Comparison of ENCODE assay signal across 8 cellular contexts in genomic region chr18:46756559-46757201, GRCh38. TPM values are rescaled to one million over a fixed set of nuclear protein-coding genes. Genes with fewer than 3 reads are reported as not detected.
A peak's percentile ranks its signal among the peaks of the same experiment; 100 is the strongest.
DNase-seq lines count a peak whose midpoint lies in the region; ATAC-seq and TF ChIP-seq lines count a peak whose summit lies in the region.

A gene with protein sequence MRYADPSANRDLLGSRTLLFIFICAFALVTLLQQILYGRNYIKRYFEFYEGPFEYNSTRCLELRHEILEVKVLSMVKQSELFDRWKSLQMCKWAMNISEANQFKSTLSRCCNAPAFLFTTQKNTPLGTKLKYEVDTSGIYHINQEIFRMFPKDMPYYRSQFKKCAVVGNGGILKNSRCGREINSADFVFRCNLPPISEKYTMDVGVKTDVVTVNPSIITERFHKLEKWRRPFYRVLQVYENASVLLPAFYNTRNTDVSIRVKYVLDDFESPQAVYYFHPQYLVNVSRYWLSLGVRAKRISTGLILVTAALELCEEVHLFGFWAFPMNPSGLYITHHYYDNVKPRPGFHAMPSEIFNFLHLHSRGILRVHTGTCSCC (minus strand): TSS chr18:46757053. CDS start chr18:46756508, 545 bp downstream.

- H3K4me3 Mint-ChIP-seq in CD14-positive monocyte = peak within 1 kb of the TSS; percentile 74 to 90
- H3K4me3 Mint-ChIP-seq in activated CD4-positive, alpha-beta memory T cell treated with anti-CD3 and anti-CD28 coated beads for 36 hours = peak within 1 kb of the TSS; percentile 31

- DNase-seq in CD14-positive monocyte (ENCODE audit: low spot score) = no peak
- DNase-seq in activated CD4-positive, alpha-beta memory T cell treated with anti-CD3 and anti-CD28 coated beads for 36 hours = no peak
- peak in 2 of 3 donors; percentile 63 to 73 for DNase-seq in right cardiac atrium
- peak in 1 of 2 donors; percentile 59 for DNase-seq in suprapubic skin (ENCODE audit: low spot score in 2 of 2)
- no peak for DNase-seq in activated effector memory CD4-positive, alpha-beta T cell treated with anti-CD3 and anti-CD28 coated beads, Interleukin-2, amount 50 U/mL, for 16 hours
- no peak for DNase-seq in H4 (ENCODE audit: low spot score)
- no peak for DNase-seq in activated gamma-delta T cell treated with Interleukin-2 at 50 U/mL for 16 hours

- H3K9me3 Mint-ChIP-seq in CD14-positive monocyte = peaks cover 2 to 28% (median 14%) of the 10 kb centered on the region in 7 donors
- no peaks in the 10 kb centered on the region for H3K9me3 Mint-ChIP-seq in activated CD4-positive, alpha-beta memory T cell treated with anti-CD3 and anti-CD28 coated beads for 36 hours

- ATAC-seq in HG02798 (IDR thresholded peaks at IDR 0.05; ENCODE audit: poor library complexity, unreplicated experiment) = peak; percentile 26
- peak; percentile 46 to 51 for ATAC-seq in right cardiac atrium

- POLR2A ChIA-PET in activated CD4-positive, alpha-beta memory T cell treated with anti-CD3 and anti-CD28 coated beads for 36 hours (lab: Charles Lee) = no interaction called here

- H3K27ac Mint-ChIP-seq in CD14-positive monocyte = peak within 1 kb of the TSS in 1 of 7 donors; percentile 58
- H3K27ac Mint-ChIP-seq in activated CD4-positive, alpha-beta memory T cell treated with anti-CD3 and anti-CD28 coated beads for 36 hours = no peak within 1 kb of the TSS

- H3K27me3 ChIP-seq in right cardiac atrium (ENCODE audit: control insufficient read depth, insufficient read depth) (no peaks in the 10 kb centered on the region), suprapubic skin (peaks cover 88% of the 10 kb centered on the region)

- no peak for TF ChIP-seq EP300 in suprapubic skin (IDR thresholded peaks at IDR 0.05)

- no peaks in the 10 kb centered on the region for H3K9me3 ChIP-seq in right cardiac atrium (ENCODE audit: control insufficient read depth, low read length)
- no peaks in the 10 kb centered on the region for H3K9me3 ChIP-seq in suprapubic skin

- peaks cover 44 to 65% (median 58%) of the 10 kb centered on the region in 3 donors for H3K27me3 Mint-ChIP-seq in CD14-positive monocyte (ENCODE audit: low read depth in 3 of 3)
- H3K27me3 Mint-ChIP-seq in activated CD4-positive, alpha-beta memory T cell treated with anti-CD3 and anti-CD28 coated beads for 36 hours = peaks cover 58% of the 10 kb centered on the region

- H3K4me1 ChIP-seq in right cardiac atrium (ENCODE audit: control insufficient read depth, insufficient read depth, low read length) = no peaks in the 10 kb centered on the region
- H3K4me1 ChIP-seq in suprapubic skin = peaks cover 24% of the 10 kb centered on the region

- intact Hi-C loops in CD14-positive monocyte (cut with micrococcal nuclease) = no loop called here
- intact Hi-C loops in activated CD4-positive, alpha-beta memory T cell treated with anti-CD3 and anti-CD28 coated beads for 36 hours (cut with micrococcal nuclease) = loop anchor here (5.0 kb wide), 1 partner anchor 79 kb away; no protein-coding TSS in a partner anchor
- intact Hi-C loops in right cardiac atrium (cut with DNase I) = no loop called here

- peak within 1 kb of the TSS; percentile 34 for H3K4me3 ChIP-seq in right cardiac atrium (ENCODE audit: low read length)
- H3K4me3 ChIP-seq in suprapubic skin = peak within 1 kb of the TSS; percentile 34

- no peaks in the 10 kb centered on the region for H3K36me3 ChIP-seq in suprapubic skin

- TF ChIP-seq CTCF in CD14-positive monocyte (IDR thresholded peaks at IDR 0.05) (no peak), suprapubic skin (IDR thresholded peaks at IDR 0.05) (no peak)

- WGBS in right cardiac atrium = 1% methylated on average over 74 of the region's 74 CpGs
- WGBS in suprapubic skin = 5% methylated on average over 12 of the region's 74 CpGs

- peaks cover 0 to 2% of the 10 kb centered on the region in 2 donors for H3K36me3 Mint-ChIP-seq in CD14-positive monocyte
- H3K36me3 Mint-ChIP-seq in activated CD4-positive, alpha-beta memory T cell treated with anti-CD3 and anti-CD28 coated beads for 36 hours = no peaks in the 10 kb centered on the region

- peaks cover 36% of the 10 kb centered on the region for H3K4me1 Mint-ChIP-seq in CD14-positive monocyte
- peaks cover 11% of the 10 kb centered on the region for H3K4me1 Mint-ChIP-seq in activated CD4-positive, alpha-beta memory T cell treated with anti-CD3 and anti-CD28 coated beads for 36 hours (ENCODE audit: low read depth)

- CTCF ChIA-PET in activated CD4-positive, alpha-beta memory T cell treated with anti-CD3 and anti-CD28 coated beads for 36 hours (lab: Charles Lee) = no interaction called here

- H3K27ac ChIP-seq in right cardiac atrium (ENCODE audit: low read length) (peak within 1 kb of the TSS; percentile 88), suprapubic skin (no peak within 1 kb of the TSS)

- no peak for TF ChIP-seq POLR2A in suprapubic skin (IDR thresholded peaks at IDR 0.05)

RNA-seq across cellular contexts. Expression of the gene that starts here (rescaled TPM):
- polyA plus RNA-seq in CD14-positive monocyte (not detected), right cardiac atrium (8.4 TPM)
- not detected for total RNA-seq in activated CD4-positive, alpha-beta memory T cell treated with anti-CD3 and anti-CD28 coated beads for 36 hours
- total RNA-seq in right cardiac atrium (10 to 100 TPM in 3 of 4 donors, 1 to 10 TPM in 1; 3.4 to 16.0 (median 11.3) TPM), suprapubic skin (not detected)
- under 0.01 and 0.48 TPM in 2 replicates for total RNA-seq in H4 (2014; rRNA removed; shearing (Covaris generic))

Comparison
In these comparisons a context has a peak if more than half of its experiments do, and no peak if none do; other contexts are left out.
1. DNase-seq: peak in right cardiac atrium (2 of 3); none in CD14-positive monocyte (single experiment), activated CD4-positive, alpha-beta memory T cell treated with anti-CD3 and anti-CD28 coated beads for 36 hours (single experiment), activated effector memory CD4-positive, alpha-beta T cell treated with anti-CD3 and anti-CD28 coated beads, Interleukin-2, amount 50 U/mL, for 16 hours (single experiment), H4 (single experiment) and activated gamma-delta T cell treated with Interleukin-2 at 50 U/mL for 16 hours (single experiment).